1 cellular context compared by ENCODE assay signal in genomic region chr7:41996381-41997035, GRCh38.
TF ChIP-seq lines count a peak whose summit lies in the region.

No MANE protein-coding gene starts in this region.

TF ChIP-seq in SK-N-SH, 30 proteins besides CTCF, POLR2A, EP300 and RAD21 (continued from another document):
- peak; percentile 80 for TF ChIP-seq NFIC (IDR thresholded peaks at IDR 0.05; ENCODE audit: borderline replicate concordance)
- TF ChIP-seq YY1 (IDR thresholded peaks at IDR 0.05; ENCODE audit: low read depth): no peak
- peak; percentile 64; the same call in 1 of the 2 replicates for TF ChIP-seq TEAD4 (IDR thresholded peaks at IDR 0.05; ENCODE audit: borderline replicate concordance, insufficient read depth)
- TF ChIP-seq SMC3 (IDR thresholded peaks at IDR 0.05; ENCODE audit: low read depth, low read length): no peak
- no peak for TF ChIP-seq EZH2phosphoT487 (IDR thresholded peaks at IDR 0.05; ENCODE audit: borderline replicate concordance, low read depth)
- TF ChIP-seq RCOR1 (IDR thresholded peaks at IDR 0.05; ENCODE audit: low read length): no peak
- TF ChIP-seq POLR2AphosphoS5 (IDR thresholded peaks at IDR 0.05; ENCODE audit: low read depth, low read length): no peak
- TF ChIP-seq, protein P1, sequence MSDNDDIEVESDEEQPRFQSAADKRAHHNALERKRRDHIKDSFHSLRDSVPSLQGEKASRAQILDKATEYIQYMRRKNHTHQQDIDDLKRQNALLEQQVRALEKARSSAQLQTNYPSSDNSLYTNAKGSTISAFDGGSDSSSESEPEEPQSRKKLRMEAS (IDR thresholded peaks at IDR 0.05; ENCODE audit: low read depth): no peak
- no peak for TF ChIP-seq IRF3 (IDR thresholded peaks at IDR 0.05; ENCODE audit: low read depth, low read length)
- peak; percentile 60 for TF ChIP-seq TCF12 (IDR thresholded peaks at IDR 0.05)
- no peak for TF ChIP-seq FOXJ3 (CRISPR knock-in tag; IDR thresholded peaks at IDR 0.05)
- no peak for TF ChIP-seq MEF2A (IDR thresholded peaks at IDR 0.05; ENCODE audit: borderline replicate concordance, low read depth)
- 0 out of 2 replicates have a peak, but pooled peaks have one; percentile 9 for TF ChIP-seq RXRA (IDR thresholded peaks at IDR 0.05; ENCODE audit: borderline replicate concordance, low read depth)
- no peak for TF ChIP-seq MXI1 (IDR thresholded peaks at IDR 0.05; ENCODE audit: low read depth, low read length)
- peak; percentile 37; the same call in 1 of the 2 replicates for TF ChIP-seq FOSL2 (IDR thresholded peaks at IDR 0.05; ENCODE audit: borderline replicate concordance, low read depth)
- no peak for TF ChIP-seq GATA2 (CRISPR knock-in tag; IDR thresholded peaks at IDR 0.05)
- no peak for TF ChIP-seq RFX5 (IDR thresholded peaks at IDR 0.05; ENCODE audit: low read length)
